Comparison of ENCODE assay signal across 27 cellular contexts in genomic region chr3:53157974-53158580, GRCh38. TPM values are rescaled to one million over a fixed set of nuclear protein-coding genes. Genes with fewer than 3 reads are reported as not detected.
A peak's percentile ranks its signal among the peaks of the same experiment; 100 is the strongest.
DNase-seq lines count a peak whose midpoint lies in the region; ATAC-seq, FAIRE-seq and TF ChIP-seq lines count a peak whose summit lies in the region.
"Had no signal": no experiment of that assay in that cellular context is flagged by ENCODE, and none has a peak within 500 bp of the region (broad histone marks: within the 10 kb centered on the region; RNA-seq: fewer than 3 reads in every experiment).

No MANE protein-coding gene starts in this region.

- no peak for FAIRE-seq in HepG2 (lab: Jason Lieb, UNC)
- FAIRE-seq: A204.1, astrocyte, endothelial cell of umbilical vein, keratinocyte had no signal

- POLR2A ChIA-PET in HepG2 (lab: Yijun Ruan, JAX), result interaction anchor here (1.4 to 3.8 kb wide), 6 partner anchors 7 to 189 kb away, joined by 3 to 137 read pairs (median 18); partner anchors contain the start of genes DCP1A and RFT1

- 0% methylated on average over 2 of the region's 3 CpGs for WGBS in HepG2 (ENCODE audit: low lambda C conversion rate)
- 17% methylated on average over 1 of the region's 3 CpGs for WGBS in right lobe of liver (ENCODE audit: insufficient coverage, low coverage, low lambda C conversion rate, missing lambda C conversion rate)
- no CpG with 5 or more reads among the region's 3 CpGs for WGBS in neuronal stem cell (ENCODE audit: extremely low coverage in 2 of 2, insufficient read length in 2 of 2, insufficient replicate concordance in 1 of 2), 2 donors

- peaks cover 12% of the 10 kb centered on the region for H3K79me2 ChIP-seq in HepG2 (ENCODE audit: insufficient read depth, low read length)

- no peak overlapping the region for H2BK5ac ChIP-seq in neuronal stem cell (ENCODE audit: low read length)

- peak overlapping the region; percentile 66 for H3K27ac Mint-ChIP-seq in dendritic cell treated with granulocyte-macrophage colony-stimulating factor and Interleukin-4, amounts not matched to agents 40 ng/mL and 50 ng/mL, for 4 days
- H3K27ac Mint-ChIP-seq: activated CD8-positive, alpha-beta T cell treated with anti-CD3 and anti-CD28 coated beads, Interleukin-2, amount 10 ng/mL, durations not matched to agents 7 days and 5 days; activated naive CD8-positive, alpha-beta T cell treated with anti-CD3 and anti-CD28 coated beads for 36 hours; H9; T-helper 17 cell had no signal

- H2BK12ac ChIP-seq in neuronal stem cell (ENCODE audit: low read length), result no peak overlapping the region

- peaks cover 84% of the 10 kb centered on the region for H3K4me1 Mint-ChIP-seq in dendritic cell treated with granulocyte-macrophage colony-stimulating factor and Interleukin-4, amounts not matched to agents 40 ng/mL and 50 ng/mL, for 4 days (ENCODE audit: low read depth)

- TF ChIP-seq EP300 in HepG2 (IDR thresholded peaks at IDR 0.05; ENCODE audit: low read depth in 2 of 2, low read length in 2 of 2) (no peak), HepG2 (CRISPR knock-in tag; IDR thresholded peaks at IDR 0.05; ENCODE audit: borderline replicate concordance) (no peak)

- H4K91ac ChIP-seq in neuronal stem cell (ENCODE audit: low read depth, low read length, poor library complexity), result no peak overlapping the region

- peaks cover 33% of the 10 kb centered on the region for H3K27me3 Mint-ChIP-seq in dendritic cell treated with granulocyte-macrophage colony-stimulating factor and Interleukin-4, amounts not matched to agents 40 ng/mL and 50 ng/mL, for 4 days

- no peak overlapping the region for H3K18ac ChIP-seq in neuronal stem cell (ENCODE audit: low read length)

- TF ChIP-seq CTCF in HepG2 (CRISPR knock-in tag; IDR thresholded peaks at IDR 0.05) (no peak), right lobe of liver (IDR thresholded peaks at IDR 0.05) (no peak), ascending aorta (IDR thresholded peaks at IDR 0.05) (no peak)

- no peak overlapping the region for H3K23ac ChIP-seq in neuronal stem cell (ENCODE audit: low read depth, low read length, poor library complexity)

- H3K9ac ChIP-seq in HepG2 (ENCODE audit: insufficient read depth, low read depth, low read length) (no peak overlapping the region), neuronal stem cell (ENCODE audit: low read depth, low read length, poor library complexity) (no peak overlapping the region)

- no peak overlapping the region for H3K4ac ChIP-seq in neuronal stem cell (ENCODE audit: low read length)

- H3K36me3 Mint-ChIP-seq in dendritic cell treated with granulocyte-macrophage colony-stimulating factor and Interleukin-4, amounts not matched to agents 40 ng/mL and 50 ng/mL, for 4 days (ENCODE audit: low read depth), result peaks cover 24% of the 10 kb centered on the region

- H3K79me1 ChIP-seq in neuronal stem cell (ENCODE audit: low read depth, low read length), result no peaks in the 10 kb centered on the region

- intact Hi-C loops in HepG2 (cut with micrococcal nuclease; ENCODE audit: unreplicated experiment), result no loop called here
- intact Hi-C loops in right lobe of liver (cut with DNase I), result no loop called here
- intact Hi-C loops in dendritic cell treated with granulocyte-macrophage colony-stimulating factor and Interleukin-4, amounts not matched to agents 40 ng/mL and 50 ng/mL, for 4 days (cut with micrococcal nuclease), result no loop called here
- intact Hi-C loops in ascending aorta (cut with DNase I), result no loop called here

- H2AFZ ChIP-seq in HepG2 (ENCODE audit: low read length) (no peak overlapping the region), neuronal stem cell (ENCODE audit: low read length) (no peak overlapping the region)

- H2BK120ac ChIP-seq in neuronal stem cell (ENCODE audit: low read depth, low read length), result no peak overlapping the region

- H3K9me3 ChIP-seq in HepG2 (ENCODE audit: low read length) (no peaks in the 10 kb centered on the region), right lobe of liver (no peaks in the 10 kb centered on the region), neuronal stem cell (replicated peaks in 1 of 2; ENCODE audit: control insufficient read depth in 2 of 2, insufficient read depth in 1 of 2, low read depth in 1 of 2, low read length in 2 of 2) (no peaks in the 10 kb centered on the region), ascending aorta (no peaks in the 10 kb centered on the region)
- H3K9me3 ChIP-seq: thoracic aorta had no signal

- no peak for TF ChIP-seq RAD21 in HepG2 (CRISPR knock-in tag; IDR thresholded peaks at IDR 0.05)

- CTCF ChIA-PET in HepG2 (lab: Yijun Ruan, JAX; ENCODE audit: low intra/inter-chr PET ratio, low total read pairs), result interaction anchor here (2.2 kb wide), 1 partner anchor 23 kb away, joined by 7 read pairs; no protein-coding TSS in a partner anchor

- peak overlapping the region; percentile 1 for H2BK15ac ChIP-seq in neuronal stem cell (ENCODE audit: low read length)

- in situ Hi-C loops in HepG2 (cut with HindIII; ENCODE audit: extremely low pct_ligation_motif_present, low pct_unique_long_range_greater_than_20kb), result no loop called here

- peak overlapping the region; percentile 88; the same call in 1 of the 2 replicates for H3K4me2 ChIP-seq in HepG2 (ENCODE audit: low read depth, low read length)
- no peak overlapping the region for H3K4me2 ChIP-seq in neuronal stem cell (ENCODE audit: insufficient read depth, low read length, poor library complexity, severe bottlenecking)

- H3K27me3 ChIP-seq in HepG2 (ENCODE audit: control insufficient read depth in 1 of 2, insufficient read depth in 2 of 2, low read length in 2 of 2) (peaks cover 0 to 24% of the 10 kb centered on the region in 2 experiments; a peak in 3 of 5 replicates), right lobe of liver (no peaks in the 10 kb centered on the region), neuronal stem cell (ENCODE audit: control insufficient read depth in 3 of 3, insufficient read depth in 3 of 3, low read depth in 1 of 3, low read length in 3 of 3) (peaks cover 0 to 93% (median 25%) of the 10 kb centered on the region in 3 experiments), ascending aorta (no peaks in the 10 kb centered on the region)

- H3K4me3 ChIP-seq in HepG2 (replicated peaks in 1 of 3; ENCODE audit: insufficient read depth in 1 of 3, low read depth in 2 of 3, low read length in 3 of 3), result no peak overlapping the region
- H3K4me3 ChIP-seq in right lobe of liver, result no peak overlapping the region
- H3K4me3 ChIP-seq in neuronal stem cell (ENCODE audit: low read length in 2 of 2), result no peak overlapping the region
- no peak overlapping the region for H3K4me3 ChIP-seq in ascending aorta
- H3K4me3 ChIP-seq: SK-N-MC, thoracic aorta had no signal

- no peak overlapping the region for H4K8ac ChIP-seq in neuronal stem cell (ENCODE audit: low read depth, low read length)

- no peak overlapping the region for H3K27ac ChIP-seq in HepG2 (ENCODE audit: extremely low read length, insufficient read depth, low read length)
- H3K27ac ChIP-seq in right lobe of liver, result no peak overlapping the region
- H3K27ac ChIP-seq in neuronal stem cell (replicated peaks; ENCODE audit: low read length), result no peak overlapping the region
- H3K27ac ChIP-seq in ascending aorta, result no peak overlapping the region
- H3K27ac ChIP-seq: SK-N-MC, thoracic aorta had no signal

- H3K36me3 ChIP-seq in HepG2 (replicated peaks in 1 of 2; ENCODE audit: control insufficient read depth in 1 of 2, insufficient read depth in 2 of 2, low read length in 2 of 2) (no peaks in the 10 kb centered on the region), right lobe of liver (no peaks in the 10 kb centered on the region), neuronal stem cell (replicated peaks in 1 of 2; ENCODE audit: control insufficient read depth in 2 of 2, insufficient read depth in 2 of 2, low read length in 2 of 2) (no peaks in the 10 kb centered on the region), ascending aorta (no peaks in the 10 kb centered on the region)
- H3K36me3 ChIP-seq: thoracic aorta had no signal

- H3K4me1 ChIP-seq in HepG2 (ENCODE audit: insufficient read depth, low read length), result peaks cover 65% of the 10 kb centered on the region
- H3K4me1 ChIP-seq in right lobe of liver, result peaks cover 0 to 27% (median 9%) of the 10 kb centered on the region in 4 donors
- peaks cover 2 to 30% of the 10 kb centered on the region in 2 donors for H3K4me1 ChIP-seq in neuronal stem cell (ENCODE audit: control insufficient read depth in 2 of 2, insufficient read depth in 1 of 2, low read depth in 1 of 2, low read length in 2 of 2)
- peaks cover 9 to 39% of the 10 kb centered on the region in 2 donors for H3K4me1 ChIP-seq in ascending aorta

- no peak overlapping the region for H3K14ac ChIP-seq in neuronal stem cell (ENCODE audit: low read length)

- peaks cover 3% of the 10 kb centered on the region for H4K20me1 ChIP-seq in HepG2 (ENCODE audit: insufficient read depth, low read length)

- no TSS peak for BruUV-seq in HepG2 (replicated peaks; lab: Mats Ljungman, UMichigan)

- H2AK5ac ChIP-seq in neuronal stem cell (ENCODE audit: low read depth, low read length), result peak overlapping the region; percentile 9

- ATAC-seq in HepG2 (no peak), right lobe of liver (no peak), HG02678 (IDR thresholded peaks at IDR 0.05; ENCODE audit: unreplicated experiment) (no peak), HG03045 (IDR thresholded peaks at IDR 0.05; ENCODE audit: unreplicated experiment) (no peak)
- ATAC-seq: activated CD8-positive, alpha-beta T cell treated with anti-CD3 and anti-CD28 coated beads, Interleukin-2, amount 10 ng/mL, durations not matched to agents 7 days and 5 days; T-helper 17 cell had no signal

- no peak for DNase-seq in HepG2 (ENCODE audit: low spot score)
- no peak for DNase-seq in right lobe of liver
- DNase-seq in neuronal stem cell (ENCODE audit: low spot score), result no peak
- no peak for DNase-seq in ascending aorta (ENCODE audit: low spot score in 2 of 2)
- no peak for DNase-seq in T-helper 1 cell
- DNase-seq: activated CD4-positive, alpha-beta T cell treated with anti-CD3 and anti-CD28 coated beads for 1 hour; activated CD8-positive, alpha-beta T cell treated with anti-CD3 and anti-CD28 coated beads, Interleukin-2, amount 10 ng/mL, durations not matched to agents 7 days and 5 days; activated effector memory CD4-positive, alpha-beta T cell treated with Interleukin-2 at 50 U/mL for 16 hours; activated naive CD8-positive, alpha-beta T cell treated with anti-CD3 and anti-CD28 coated beads for 36 hours; activated T-cell treated with anti-CD3 and anti-CD28 coated beads for 4 hours; central memory CD4-positive, alpha-beta T cell; DMS79; H9; NCI-H446 treated with DMSO at 0.1 percent for 48 hours; NCI-H82; stimulated activated naive CD4-positive, alpha-beta T cell treated with Interleukin-2 at 50 U/mL for 16 hours; T-helper 17 cell had no signal

- no peak overlapping the region for H3K4me3 Mint-ChIP-seq in dendritic cell treated with granulocyte-macrophage colony-stimulating factor and Interleukin-4, amounts not matched to agents 40 ng/mL and 50 ng/mL, for 4 days
- H3K4me3 Mint-ChIP-seq: activated CD8-positive, alpha-beta T cell treated with anti-CD3 and anti-CD28 coated beads, Interleukin-2, amount 10 ng/mL, durations not matched to agents 7 days and 5 days; activated naive CD8-positive, alpha-beta T cell treated with anti-CD3 and anti-CD28 coated beads for 36 hours; H9; T-helper 17 cell had no signal

- TF ChIP-seq POLR2A in HepG2 (IDR thresholded peaks at IDR 0.05; ENCODE audit: insufficient read depth in 1 of 2, low read depth in 2 of 2, low read length in 2 of 2) (no peak), right lobe of liver (IDR thresholded peaks at IDR 0.05) (no peak)

- no peaks in the 10 kb centered on the region for H3K9me3 Mint-ChIP-seq in dendritic cell treated with granulocyte-macrophage colony-stimulating factor and Interleukin-4, amounts not matched to agents 40 ng/mL and 50 ng/mL, for 4 days
- H3K9me3 Mint-ChIP-seq: activated naive CD8-positive, alpha-beta T cell treated with anti-CD3 and anti-CD28 coated beads for 36 hours; H9 had no signal

RNA-seq across cellular contexts. Expression of gene PRKCD, which starts 2.9 kb away (rescaled TPM):
- total RNA-seq in HepG2 (2016; rRNA removed; fragmentation: Illumina TruSeq; extraction: Trizol), result 1.6 and 4.3 TPM in 2 replicates
- total RNA-seq in HepG2 (2016; cell fraction: cytosol; rRNA removed; fragmentation: Illumina TruSeq; extraction: Trizol; ENCODE audit: low read depth), result 0.79 and 1.0 TPM in 2 replicates
- total RNA-seq in HepG2 (2016; cell fraction: insoluble cytoplasmic fraction; rRNA removed; fragmentation: Illumina TruSeq; extraction: Trizol), result 1.7 and 3.8 TPM in 2 replicates
- total RNA-seq in HepG2 (2016; cell fraction: membrane; rRNA removed; fragmentation: Illumina TruSeq; extraction: Trizol), result 2.3 and 2.6 TPM in 2 replicates
- 4.3 and 4.4 TPM in 2 replicates for total RNA-seq in HepG2 (2016; cell fraction: nucleus; rRNA removed; fragmentation: Illumina TruSeq; extraction: Trizol)
- 40.7 and 47.7 TPM in 2 replicates for polyA plus RNA-seq in HepG2 (2011; rRNA removed)
- polyA plus RNA-seq in HepG2 (2011; cell fraction: cytosol; rRNA removed), result 43.8 and 46.4 TPM in 2 replicates
- 49.0 and 56.6 TPM in 2 replicates for polyA plus RNA-seq in HepG2 (2011; cell fraction: nucleus; rRNA removed)
- 26.9 and 29.1 TPM in 2 replicates for polyA plus RNA-seq in HepG2 (2012)
- polyA plus RNA-seq in HepG2 (2016; cell fraction: cytosol; fragmentation: Illumina TruSeq; extraction: Trizol; ENCODE audit: low read depth), result 4.3 and 5.2 TPM in 2 replicates
- polyA plus RNA-seq in HepG2 (2016; cell fraction: insoluble cytoplasmic fraction; fragmentation: Illumina TruSeq; extraction: Trizol; ENCODE audit: low read depth), result 19.3 and 22.7 TPM in 2 replicates
- polyA plus RNA-seq in HepG2 (2016; cell fraction: membrane; fragmentation: Illumina TruSeq; extraction: Trizol; ENCODE audit: low read depth), result 3.2 and 3.3 TPM in 2 replicates
- 26.1 and 26.5 TPM in 2 replicates for polyA plus RNA-seq in HepG2 (2016; cell fraction: nucleus; fragmentation: Illumina TruSeq; extraction: Trizol; ENCODE audit: insufficient read depth, low read depth)
- polyA minus RNA-seq in HepG2 (2011; rRNA and poly(A)+ RNA removed; ENCODE audit: low replicate concordance), result 30.4 and 51.6 TPM in 2 replicates
- 17.5 and 20.8 TPM in 2 replicates for polyA minus RNA-seq in HepG2 (2011; cell fraction: cytosol; rRNA and poly(A)+ RNA removed)
- polyA minus RNA-seq in HepG2 (2011; cell fraction: nucleus; rRNA and poly(A)+ RNA removed), result 17.8 and 23.6 TPM in 2 replicates
- total RNA-seq in right lobe of liver, result 1 to 10 TPM; 3.5 to 8.3 (median 5.1) TPM
- 7.8 TPM for polyA plus RNA-seq in neuronal stem cell (2013, experiment 1 of 2)
- polyA plus RNA-seq in neuronal stem cell (2013, experiment 2 of 2), result 7.9 TPM
- 36.3 TPM for total RNA-seq in ascending aorta
- polyA plus RNA-seq: neural cell had no signal

RNA-seq across cellular contexts. Expression of gene RFT1, which starts 27.8 kb away (rescaled TPM):
- 25.7 and 37.0 TPM in 2 replicates for total RNA-seq in HepG2 (2016; rRNA removed; fragmentation: Illumina TruSeq; extraction: Trizol)
- 4.3 and 5.1 TPM in 2 replicates for total RNA-seq in HepG2 (2016; cell fraction: cytosol; rRNA removed; fragmentation: Illumina TruSeq; extraction: Trizol; ENCODE audit: low read depth)
- total RNA-seq in HepG2 (2016; cell fraction: insoluble cytoplasmic fraction; rRNA removed; fragmentation: Illumina TruSeq; extraction: Trizol), result 25.2 and 37.3 TPM in 2 replicates
- 14.7 and 16.2 TPM in 2 replicates for total RNA-seq in HepG2 (2016; cell fraction: membrane; rRNA removed; fragmentation: Illumina TruSeq; extraction: Trizol)
- 30.4 and 35.0 TPM in 2 replicates for total RNA-seq in HepG2 (2016; cell fraction: nucleus; rRNA removed; fragmentation: Illumina TruSeq; extraction: Trizol)
- polyA plus RNA-seq in HepG2 (2011; rRNA removed), result 21.0 and 23.2 TPM in 2 replicates
- 21.9 and 27.5 TPM in 2 replicates for polyA plus RNA-seq in HepG2 (2011; cell fraction: cytosol; rRNA removed)
- polyA plus RNA-seq in HepG2 (2011; cell fraction: nucleus; rRNA removed), result 11.4 TPM in 2 replicates
- polyA plus RNA-seq in HepG2 (2012), result 13.7 and 19.5 TPM in 2 replicates
- 5.2 and 6.1 TPM in 2 replicates for polyA plus RNA-seq in HepG2 (2016; cell fraction: cytosol; fragmentation: Illumina TruSeq; extraction: Trizol; ENCODE audit: low read depth)
- polyA plus RNA-seq in HepG2 (2016; cell fraction: insoluble cytoplasmic fraction; fragmentation: Illumina TruSeq; extraction: Trizol; ENCODE audit: low read depth), result 20.1 and 21.3 TPM in 2 replicates
- 10.2 and 12.2 TPM in 2 replicates for polyA plus RNA-seq in HepG2 (2016; cell fraction: membrane; fragmentation: Illumina TruSeq; extraction: Trizol; ENCODE audit: low read depth)
- 32.4 and 36.2 TPM in 2 replicates for polyA plus RNA-seq in HepG2 (2016; cell fraction: nucleus; fragmentation: Illumina TruSeq; extraction: Trizol; ENCODE audit: insufficient read depth, low read depth)
- 79.7 and 80.7 TPM in 2 replicates for polyA minus RNA-seq in HepG2 (2011; rRNA and poly(A)+ RNA removed; ENCODE audit: low replicate concordance)
- polyA minus RNA-seq in HepG2 (2011; cell fraction: cytosol; rRNA and poly(A)+ RNA removed), result 17.0 and 17.7 TPM in 2 replicates
- 15.6 and 15.8 TPM in 2 replicates for polyA minus RNA-seq in HepG2 (2011; cell fraction: nucleus; rRNA and poly(A)+ RNA removed)
- 10 to 100 TPM in 4 of 6 experiments, 1 to 10 TPM in 2; 9.3 to 12.4 (median 10.4) TPM for total RNA-seq in right lobe of liver
- polyA plus RNA-seq in neuronal stem cell (2013, experiment 1 of 2), result 9.3 TPM
- 9.6 TPM for polyA plus RNA-seq in neuronal stem cell (2013, experiment 2 of 2)
- total RNA-seq in ascending aorta, result 12.1 TPM
